18 cellular contexts compared by ENCODE assay signal in the genomic region with DNA sequence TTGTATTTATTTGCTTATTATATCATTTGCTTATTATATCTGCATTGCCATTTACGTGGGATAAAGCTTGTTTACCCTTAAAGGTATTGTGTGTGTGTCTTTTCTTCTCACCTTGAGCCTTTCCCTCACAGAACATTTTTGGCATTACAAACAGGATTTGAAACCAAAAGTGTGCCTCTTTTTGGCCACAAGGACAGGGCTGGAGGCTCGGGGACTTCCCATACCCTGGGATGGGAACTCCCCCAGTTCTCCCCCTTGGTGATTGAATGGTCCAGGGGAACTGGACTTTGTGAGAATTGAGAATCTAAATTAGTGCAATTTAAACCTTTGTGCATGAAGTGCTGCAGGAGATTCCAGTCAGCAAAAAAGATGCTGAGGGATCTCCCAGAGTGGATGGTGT. TPM values are rescaled to one million over a fixed set of nuclear protein-coding genes. Genes with fewer than 3 reads are reported as not detected.
DNase-seq lines count a peak whose midpoint lies in the region; ATAC-seq and TF ChIP-seq lines count a peak whose summit lies in the region.
"Had no signal": no experiment of that assay in that cellular context is flagged by ENCODE, and none has a peak within 500 bp of the region (broad histone marks: within the 10 kb centered on the region; RNA-seq: fewer than 3 reads in every experiment).

No MANE protein-coding gene starts in this region.

- no peak overlapping the region for H3K9ac ChIP-seq in SK-N-SH

- no peak overlapping the region for H2AFZ ChIP-seq in SK-N-SH (ENCODE audit: low read depth)
- no peak overlapping the region for H2AFZ ChIP-seq in GM23338

- peaks cover 5% of the 10 kb centered on the region for H3K9me3 Mint-ChIP-seq in activated T-helper 17 cell treated with anti-CD3 and anti-CD28 coated beads, Interleukin-2, amount 50 U/mL, for 72 hours
- H3K9me3 Mint-ChIP-seq in GM23338 = peaks cover 54% of the 10 kb centered on the region

- H4K20me1 ChIP-seq in SK-N-SH (ENCODE audit: insufficient read depth) (no peaks in the 10 kb centered on the region), GM23338 (replicated peaks; ENCODE audit: insufficient read depth) (no peaks in the 10 kb centered on the region)

- no peak overlapping the region for H3K27ac Mint-ChIP-seq in activated T-helper 17 cell treated with anti-CD3 and anti-CD28 coated beads, Interleukin-2, amount 50 U/mL, for 72 hours
- no peak overlapping the region for H3K27ac Mint-ChIP-seq in GM23338
- H3K27ac Mint-ChIP-seq: CD8-positive, alpha-beta T cell had no signal

- TF ChIP-seq CTCF in GM10248 (IDR thresholded peaks at IDR 0.05; ENCODE audit: control extremely low read depth, extremely low read depth, low read depth, missing control alignments) (no peak), GM12865 (IDR thresholded peaks at IDR 0.05; ENCODE audit: insufficient read depth, low read depth, low read length, missing control alignments) (no peak), left lung (IDR thresholded peaks at IDR 0.05) (no peak), SK-N-SH (IDR thresholded peaks at IDR 0.05) (no peak), GM23338 (conservative IDR thresholded peaks at IDR 0.05; ENCODE audit: low read depth in 2 of 2) (no peak)

- H3K27ac ChIP-seq in left lung (no peak overlapping the region), SK-N-SH (ENCODE audit: low read depth in 2 of 2, low read length in 1 of 2) (no peak overlapping the region), GM23338 (ENCODE audit: low read depth) (no peak overlapping the region)
- H3K27ac ChIP-seq: Peyer's patch had no signal

- intact Hi-C loops in left lung (cut with DNase I) = no loop called here

- no peak overlapping the region for H3K4me2 ChIP-seq in SK-N-SH
- H3K4me2 ChIP-seq in GM23338 = no peak overlapping the region

- H3K27me3 Mint-ChIP-seq in activated T-helper 17 cell treated with anti-CD3 and anti-CD28 coated beads, Interleukin-2, amount 50 U/mL, for 72 hours = no peaks in the 10 kb centered on the region
- H3K27me3 Mint-ChIP-seq in GM23338 (ENCODE audit: insufficient read depth, low read depth, poor library complexity) = peaks cover 5% of the 10 kb centered on the region

- H3K36me3 ChIP-seq in left lung = peaks cover 0 to 12% of the 10 kb centered on the region in 2 donors
- peaks cover 2 to 13% of the 10 kb centered on the region in 2 experiments for H3K36me3 ChIP-seq in SK-N-SH (replicated peaks in 1 of 2; ENCODE audit: control insufficient read depth in 1 of 2, insufficient read depth in 2 of 2, low read length in 1 of 2)
- no peaks in the 10 kb centered on the region for H3K36me3 ChIP-seq in GM23338 (ENCODE audit: insufficient read depth)

- no peak for TF ChIP-seq EP300 in SK-N-SH (IDR thresholded peaks at IDR 0.05; ENCODE audit: borderline replicate concordance in 1 of 2, low read depth in 1 of 2, low read length in 1 of 2)

- POLR2A ChIA-PET in GM10248 (lab: Yijun Ruan, JAX) = no interaction called here
- POLR2A ChIA-PET in SK-N-SH (lab: Yijun Ruan, JAX) = no interaction called here

- no peak for TF ChIP-seq RAD21 in SK-N-SH (IDR thresholded peaks at IDR 0.05; ENCODE audit: low read length)

- H3K4me3 Mint-ChIP-seq in activated T-helper 17 cell treated with anti-CD3 and anti-CD28 coated beads, Interleukin-2, amount 50 U/mL, for 72 hours = peak overlapping the region; percentile 14
- no peak overlapping the region for H3K4me3 Mint-ChIP-seq in GM23338
- H3K4me3 Mint-ChIP-seq: CD8-positive, alpha-beta T cell had no signal

- peaks cover 24% of the 10 kb centered on the region for H3K79me2 ChIP-seq in SK-N-SH (ENCODE audit: insufficient read depth)
- peaks cover 23% of the 10 kb centered on the region for H3K79me2 ChIP-seq in GM23338 (replicated peaks; ENCODE audit: insufficient read depth)

- DNase-seq in GM10248 (ENCODE audit: extremely low spot score) (peak; percentile 45), GM12865 (ENCODE audit: low read depth) (peak; percentile 65), GM19240 (ENCODE audit: insufficient read length, low spot score) (peak; percentile 2), NCI-H1105 treated with DMSO at 0.1 percent for 48 hours (lab: John Stamatoyannopoulos, UW) (no peak), left lung (no peak), SK-N-SH (no peak), GM23338 (ENCODE audit: low spot score) (no peak)
- DNase-seq: CD8-positive, alpha-beta T cell; DMS79 treated with DMSO at 0.1 percent for 48 hours; H7; Kasumi-1; NCI-H1417; NCI-H2029; NCI-H2171 treated with DMSO at 0.1 percent for 48 hours; NCI-H82; Peyer's patch; SHP77 had no signal

- no peak overlapping the region for H3K4me3 ChIP-seq in GM12865 (ENCODE audit: low read depth, low read length)
- H3K4me3 ChIP-seq in left lung = no peak overlapping the region
- H3K4me3 ChIP-seq in SK-N-SH (ENCODE audit: low read depth in 2 of 2, low read length in 1 of 2) = no peak overlapping the region
- no peak overlapping the region for H3K4me3 ChIP-seq in GM23338
- H3K4me3 ChIP-seq: Peyer's patch had no signal

- peaks cover 3 to 21% of the 10 kb centered on the region in 2 donors for H3K4me1 ChIP-seq in left lung
- no peaks in the 10 kb centered on the region; a peak in 1 of 4 replicates for H3K4me1 ChIP-seq in SK-N-SH (ENCODE audit: control insufficient read depth in 1 of 2, insufficient read depth in 2 of 2, low read depth in 1 of 2, low read length in 1 of 2)
- no peaks in the 10 kb centered on the region for H3K4me1 ChIP-seq in GM23338 (ENCODE audit: insufficient read depth)

- H3K9me2 ChIP-seq in SK-N-SH = no peaks in the 10 kb centered on the region
- 0 out of 2 replicates have a peak, but pooled peaks cover 8% of the 10 kb centered on the region for H3K9me2 ChIP-seq in GM23338 (ENCODE audit: insufficient read depth)

- H3F3A ChIP-seq in SK-N-SH (replicated peaks; ENCODE audit: insufficient read depth) = peaks cover 13% of the 10 kb centered on the region
- H3F3A ChIP-seq in GM23338 (replicated peaks; ENCODE audit: low read depth) = no peaks in the 10 kb centered on the region; the same call in 1 of the 2 replicates

- 21% methylated on average over 2 of the region's 2 CpGs for WGBS in SK-N-SH (ENCODE audit: low lambda C conversion rate)

- no peaks in the 10 kb centered on the region for H3K27me3 ChIP-seq in left lung
- no peaks in the 10 kb centered on the region for H3K27me3 ChIP-seq in SK-N-SH (ENCODE audit: insufficient read depth)
- no peaks in the 10 kb centered on the region for H3K27me3 ChIP-seq in GM23338 (ENCODE audit: insufficient read depth)
- H3K27me3 ChIP-seq: Peyer's patch had no signal

- peaks cover 0 to 81% of the 10 kb centered on the region in 2 donors for H3K9me3 ChIP-seq in left lung
- H3K9me3 ChIP-seq in SK-N-SH = peaks cover 8% of the 10 kb centered on the region; the same call in 1 of the 2 replicates

- ATAC-seq in activated T-helper 17 cell treated with anti-CD3 and anti-CD28 coated beads, Interleukin-2, amount 50 U/mL, for 72 hours (replicated peaks) = no peak
- ATAC-seq in left lung = no peak
- no peak for ATAC-seq in GM23338
- ATAC-seq: CD8-positive, alpha-beta T cell had no signal

- H3K36me3 Mint-ChIP-seq in activated T-helper 17 cell treated with anti-CD3 and anti-CD28 coated beads, Interleukin-2, amount 50 U/mL, for 72 hours (ENCODE audit: low read depth) = peaks cover 28% of the 10 kb centered on the region
- H3K36me3 Mint-ChIP-seq in GM23338 (ENCODE audit: low read depth) = peaks cover 11% of the 10 kb centered on the region; the same call in 2 of the 3 replicates

- no peaks in the 10 kb centered on the region for H3K4me1 Mint-ChIP-seq in activated T-helper 17 cell treated with anti-CD3 and anti-CD28 coated beads, Interleukin-2, amount 50 U/mL, for 72 hours
- H3K4me1 Mint-ChIP-seq in GM23338 = peaks cover 2% of the 10 kb centered on the region; the same call in 1 of the 3 replicates

- CTCF ChIA-PET in GM10248 (lab: Yijun Ruan, JAX) = no interaction called here
- CTCF ChIA-PET in SK-N-SH (lab: Yijun Ruan, JAX) = no interaction called here

TF ChIP-seq in SK-N-SH, 30 proteins besides CTCF, POLR2A, EP300 and RAD21:
- TF ChIP-seq RXRA (IDR thresholded peaks at IDR 0.05; ENCODE audit: borderline replicate concordance, low read depth) = no peak

TF ChIP-seq in GM23338, 12 proteins besides CTCF, POLR2A, EP300 and RAD21 (continues in another document):
- TF ChIP-seq ZNF331 (CRISPR knock-in tag; IDR thresholded peaks at IDR 0.05; ENCODE audit: low read depth) = no peak

RNA-seq across cellular contexts. Expression of a gene that starts 2.4 kb away (rescaled TPM):
- 10 to 100 TPM; 16.1 to 58.1 TPM for total RNA-seq in activated T-helper 17 cell treated with anti-CD3 and anti-CD28 coated beads, Interleukin-2, amount 50 U/mL, for 72 hours
- 10 to 100 TPM; 16.8 to 18.6 TPM for total RNA-seq in left lung
- polyA plus RNA-seq in SK-N-SH (2012; rRNA removed) (4.1 and 7.3 TPM in 2 replicates), GM23338 (2016; fragmentation: Nextera tagmentation; extraction: Ambion mirVana) (30.4 and 42.1 TPM in 2 replicates)
- polyA plus RNA-seq in SK-N-SH (2012; cell fraction: cytosol; rRNA removed) = 5.6 and 6.4 TPM in 2 replicates
- polyA plus RNA-seq in SK-N-SH (2012; cell fraction: nucleus; rRNA removed) = 8.3 and 10.9 TPM in 2 replicates
- total RNA-seq in GM23338 (2014; rRNA removed; shearing (Covaris generic)) = 24.7 and 26.0 TPM in 2 replicates

RNA-seq across cellular contexts. Expression of a gene that starts 41.8 kb away (rescaled TPM):
- 10 to 100 TPM; 15.7 to 17.9 TPM for total RNA-seq in activated T-helper 17 cell treated with anti-CD3 and anti-CD28 coated beads, Interleukin-2, amount 50 U/mL, for 72 hours
- total RNA-seq in left lung = 10 to 100 TPM in 1 of 2 donors, 1 to 10 TPM in 1; 9.1 to 11.4 TPM
- polyA plus RNA-seq in SK-N-SH (2012; rRNA removed) (0.79 and 0.81 TPM in 2 replicates), GM23338 (2016; fragmentation: Nextera tagmentation; extraction: Ambion mirVana) (17.6 and 31.4 TPM in 2 replicates)
- 1.4 and 1.6 TPM in 2 replicates for polyA plus RNA-seq in SK-N-SH (2012; cell fraction: cytosol; rRNA removed)
- polyA plus RNA-seq in SK-N-SH (2012; cell fraction: nucleus; rRNA removed) = 1.2 and 1.6 TPM in 2 replicates
- total RNA-seq in GM23338 (2014; rRNA removed; shearing (Covaris generic)) = 44.7 and 58.2 TPM in 2 replicates
- total RNA-seq: H7 had no signal

Comparison
In these comparisons a context has a peak if more than half of its experiments do, and no peak if none do; other contexts are left out.
1. DNase-seq: peak in GM10248 (single experiment), GM12865 (single experiment) and GM19240 (single experiment); none in NCI-H1105 treated with DMSO at 0.1 percent for 48 hours (single experiment), left lung (0 of 2), SK-N-SH (single experiment) and GM23338 (single experiment).